Comparison of ENCODE assay signal across 8 cellular contexts in genomic region chr1:244273845-244274619, GRCh38.
DNase-seq lines count a peak whose midpoint lies in the region; ATAC-seq lines count a peak whose summit lies in the region.

No MANE protein-coding gene starts in this region.

- no peaks in the 10 kb centered on the region for H3K36me3 ChIP-seq in ACC112 (ENCODE audit: insufficient read depth, low read length)

- H3K27me3 Mint-ChIP-seq in activated T-helper 17 cell treated with anti-CD3 and anti-CD28 coated beads, Interleukin-2, amount 50 U/mL, for 72 hours, result peaks cover 6% of the 10 kb centered on the region
- peaks cover 12 to 17% of the 10 kb centered on the region in 2 donors for H3K27me3 Mint-ChIP-seq in stimulated activated naive B cell treated with anti-CD40 and anti-IgM and Interleukin-4, amounts not matched to agents 10 μg/mL and 1 μg/mL and 100 μg/mL, for 72 hours

- H3K4me1 Mint-ChIP-seq in activated T-helper 17 cell treated with anti-CD3 and anti-CD28 coated beads, Interleukin-2, amount 50 U/mL, for 72 hours, result peaks cover 5% of the 10 kb centered on the region
- H3K4me1 Mint-ChIP-seq in stimulated activated naive B cell treated with anti-CD40 and anti-IgM and Interleukin-4, amounts not matched to agents 10 μg/mL and 1 μg/mL and 100 μg/mL, for 72 hours, result peaks cover 5 to 6% of the 10 kb centered on the region in 2 donors

- H3K27me3 ChIP-seq in ACC112 (ENCODE audit: insufficient read depth, low read length), result no peaks in the 10 kb centered on the region
- H3K27me3 ChIP-seq in right cardiac atrium (ENCODE audit: control insufficient read depth, insufficient read depth), result no peaks in the 10 kb centered on the region

- no peaks in the 10 kb centered on the region for H3K9me3 ChIP-seq in right cardiac atrium (ENCODE audit: control insufficient read depth, low read length)

- 57% methylated on average over 13 of the region's 13 CpGs for WGBS in right cardiac atrium

- peak; percentile 72 for ATAC-seq in activated T-helper 17 cell treated with anti-CD3 and anti-CD28 coated beads, Interleukin-2, amount 50 U/mL, for 72 hours (replicated peaks)
- peak; percentile 83 to 92 for ATAC-seq in right cardiac atrium
- ATAC-seq in stimulated activated naive B cell treated with anti-CD40 and anti-IgM and Interleukin-4, amounts not matched to agents 10 μg/mL and 1 μg/mL and 100 μg/mL, for 72 hours (replicated peaks), result peak; percentile 33 to 68

- no peaks in the 10 kb centered on the region for H3K36me3 Mint-ChIP-seq in activated T-helper 17 cell treated with anti-CD3 and anti-CD28 coated beads, Interleukin-2, amount 50 U/mL, for 72 hours (ENCODE audit: low read depth)
- peaks cover 0 to 7% of the 10 kb centered on the region in 2 donors for H3K36me3 Mint-ChIP-seq in stimulated activated naive B cell treated with anti-CD40 and anti-IgM and Interleukin-4, amounts not matched to agents 10 μg/mL and 1 μg/mL and 100 μg/mL, for 72 hours

- H3K4me3 ChIP-seq in ACC112 (ENCODE audit: low read depth, low read length), result peak overlapping the region; percentile 70
- no peak overlapping the region for H3K4me3 ChIP-seq in right cardiac atrium (ENCODE audit: low read length)

- H3K79me2 ChIP-seq in ACC112 (ENCODE audit: control insufficient read depth, insufficient read depth, low read length, unreplicated experiment), result no peaks in the 10 kb centered on the region

- intact Hi-C loops in right cardiac atrium (cut with DNase I), result loop anchor here (5.0 to 10.0 kb wide), 3 partner anchors 922 to 929 kb away; no protein-coding TSS in a partner anchor

- H2AFZ ChIP-seq in ACC112 (ENCODE audit: low read length, unreplicated experiment), result peak overlapping the region; percentile 77

- H3K4me3 Mint-ChIP-seq in activated T-helper 17 cell treated with anti-CD3 and anti-CD28 coated beads, Interleukin-2, amount 50 U/mL, for 72 hours, result no peak overlapping the region
- no peak overlapping the region for H3K4me3 Mint-ChIP-seq in stimulated activated naive B cell treated with anti-CD40 and anti-IgM and Interleukin-4, amounts not matched to agents 10 μg/mL and 1 μg/mL and 100 μg/mL, for 72 hours

- DNase-seq in HPDE6-E6E7 (ENCODE audit: extremely low spot score), result peak; percentile 89
- DNase-seq in right cardiac atrium, result peak; percentile 68 to 78 (median 74)
- DNase-seq in stimulated activated naive B cell treated with anti-CD40 and anti-IgM and Interleukin-4, amounts not matched to agents 10 μg/mL and 1 μg/mL and 100 μg/mL, for 72 hours, result no peak
- DNase-seq in germinal center (ENCODE audit: low spot score), result no peak
- DNase-seq in LoVo (ENCODE audit: low spot score), result no peak
- DNase-seq in activated CD4-positive, CD25-positive, alpha-beta regulatory T cell treated with anti-CD3 and anti-CD28 coated beads, Interleukin-2, amount 50 U/mL, for 72 hours, result no peak

- no peaks in the 10 kb centered on the region for H3K9me3 Mint-ChIP-seq in activated T-helper 17 cell treated with anti-CD3 and anti-CD28 coated beads, Interleukin-2, amount 50 U/mL, for 72 hours
- peaks cover 8 to 9% of the 10 kb centered on the region in 2 donors for H3K9me3 Mint-ChIP-seq in stimulated activated naive B cell treated with anti-CD40 and anti-IgM and Interleukin-4, amounts not matched to agents 10 μg/mL and 1 μg/mL and 100 μg/mL, for 72 hours

- H3K4me1 ChIP-seq in ACC112 (ENCODE audit: control insufficient read depth, insufficient read depth, low read length, unreplicated experiment) (peaks cover 20% of the 10 kb centered on the region), right cardiac atrium (ENCODE audit: control insufficient read depth, insufficient read depth, low read length) (no peaks in the 10 kb centered on the region)

- peak overlapping the region; percentile 91 for H3K27ac ChIP-seq in ACC112 (ENCODE audit: low read depth, low read length)
- H3K27ac ChIP-seq in right cardiac atrium (ENCODE audit: low read length), result no peak overlapping the region

- no peak overlapping the region for H3K27ac Mint-ChIP-seq in activated T-helper 17 cell treated with anti-CD3 and anti-CD28 coated beads, Interleukin-2, amount 50 U/mL, for 72 hours
- H3K27ac Mint-ChIP-seq in stimulated activated naive B cell treated with anti-CD40 and anti-IgM and Interleukin-4, amounts not matched to agents 10 μg/mL and 1 μg/mL and 100 μg/mL, for 72 hours, result no peak overlapping the region

Comparison
In these comparisons a context has a peak if more than half of its experiments do, and no peak if none do; other contexts are left out.
1. DNase-seq: peak in HPDE6-E6E7 (single experiment) and right cardiac atrium (3 of 3); none in stimulated activated naive B cell treated with anti-CD40 and anti-IgM and Interleukin-4, amounts not matched to agents 10 μg/mL and 1 μg/mL and 100 μg/mL, for 72 hours (single experiment), germinal center (single experiment), LoVo (single experiment) and activated CD4-positive, CD25-positive, alpha-beta regulatory T cell treated with anti-CD3 and anti-CD28 coated beads, Interleukin-2, amount 50 U/mL, for 72 hours (single experiment).
2. Peak in every context shown above with its lines, with median percentiles within 50 percentile points of each other: ATAC-seq.